In genomic region chr12:46110220-46110700, GRCh38 we compare ENCODE assay signal across 13 cellular contexts.
DNase-seq lines count a peak whose midpoint lies in the region; ATAC-seq and TF ChIP-seq lines count a peak whose summit lies in the region.
"Had no signal": no experiment of that assay in that cellular context is flagged by ENCODE, and none has a peak within 500 bp of the region (broad histone marks: within the 10 kb centered on the region; RNA-seq: fewer than 3 reads in every experiment).

No MANE protein-coding gene starts in this region.

- intact Hi-C loops in MCF 10A (cut with micrococcal nuclease) (no loop called here), mammary epithelial cell (cut with micrococcal nuclease) (no loop called here), OCI-LY7 (cut with micrococcal nuclease; ENCODE audit: unreplicated experiment) (loop anchor here (2.0 kb wide), 1 partner anchor 109 kb away; no protein-coding TSS in a partner anchor), right cardiac atrium (cut with DNase I) (no loop called here)

- H3K4me1 Mint-ChIP-seq in MCF 10A (ENCODE audit: insufficient read depth, unreplicated experiment) (peaks cover 15% of the 10 kb centered on the region), mesothelial cell of epicardium (no peaks in the 10 kb centered on the region)
- H3K4me1 Mint-ChIP-seq: natural killer cell had no signal

- H3K9ac ChIP-seq in mammary epithelial cell (ENCODE audit: insufficient read depth, low read length): no peak overlapping the region

- CTCF ChIA-PET in MCF 10A (lab: Yijun Ruan, JAX) (interaction anchor here (0.5 to 3.1 kb wide), 4 partner anchors 15 to 1964 kb away, joined by 3 to 34 read pairs (median 8); no protein-coding TSS in a partner anchor), mammary epithelial cell (lab: Charles Lee; ENCODE audit: low non-redundant PET) (interaction anchor here (1.2 kb wide), 1 partner anchor 9 kb away, joined by 10 read pairs; no protein-coding TSS in a partner anchor), OCI-LY7 (lab: Charles Lee; ENCODE audit: unreplicated experiment) (interaction anchor here (1.3 to 1.6 kb wide), 2 partner anchors 15 to 160 kb away, joined by 3 to 4 read pairs; no protein-coding TSS in a partner anchor)

- TF ChIP-seq CTCF in MCF 10A (IDR thresholded peaks at IDR 0.05; ENCODE audit: unreplicated experiment): no peak
- no peak for TF ChIP-seq CTCF in mammary epithelial cell (conservative IDR thresholded peaks at IDR 0.05 in 1 of 2, IDR thresholded peaks at IDR 0.05 in 1 of 2; ENCODE audit: extremely low read depth in 1 of 2, insufficient read depth in 1 of 2, low read depth in 1 of 2, low read length in 2 of 2)
- TF ChIP-seq CTCF in OCI-LY7 (conservative IDR thresholded peaks at IDR 0.05; ENCODE audit: low read length): 0 out of 2 replicates have a peak, but pooled peaks have one; percentile 23
- TF ChIP-seq CTCF in mesothelial cell of epicardium (IDR thresholded peaks at IDR 0.05; ENCODE audit: unreplicated experiment): no peak

- H3K4me3 Mint-ChIP-seq in MCF 10A (ENCODE audit: unreplicated experiment) (no peak overlapping the region), mesothelial cell of epicardium (no peak overlapping the region)
- H3K4me3 Mint-ChIP-seq: natural killer cell had no signal

- H2AFZ ChIP-seq in mammary epithelial cell (ENCODE audit: low read depth, low read length): no peak overlapping the region
- H2AFZ ChIP-seq in OCI-LY7 (ENCODE audit: low read length): peak overlapping the region; percentile 90

- 75% methylated on average over 1 of the region's 1 CpG for WGBS in mammary epithelial cell (ENCODE audit: low coverage, missing lambda C conversion rate)
- WGBS in right cardiac atrium: 31% methylated on average over 1 of the region's 1 CpG

- H3K4me2 ChIP-seq in mammary epithelial cell (ENCODE audit: insufficient read depth, low read depth, low read length) (no peak overlapping the region), OCI-LY7 (ENCODE audit: low read length) (peak overlapping the region; percentile 61)

- H3K9me3 Mint-ChIP-seq in MCF 10A (ENCODE audit: unreplicated experiment): no peaks in the 10 kb centered on the region
- H3K9me3 Mint-ChIP-seq in mesothelial cell of epicardium: peaks cover 30% of the 10 kb centered on the region

- H4K20me1 ChIP-seq in mammary epithelial cell (ENCODE audit: insufficient read depth, low read length): no peaks in the 10 kb centered on the region
- H4K20me1 ChIP-seq in OCI-LY7 (ENCODE audit: insufficient read depth, low read length): no peaks in the 10 kb centered on the region

- H3K27me3 ChIP-seq in mammary epithelial cell (ENCODE audit: insufficient read depth, low read length): no peaks in the 10 kb centered on the region
- no peaks in the 10 kb centered on the region for H3K27me3 ChIP-seq in right cardiac atrium (ENCODE audit: control insufficient read depth, insufficient read depth)
- H3K27me3 ChIP-seq: ascending aorta had no signal

- H3K4me3 ChIP-seq in mammary epithelial cell (replicated peaks in 1 of 3; ENCODE audit: insufficient read depth in 1 of 3, low read depth in 2 of 3, low read length in 3 of 3) (no peak overlapping the region), OCI-LY7 (ENCODE audit: low read depth, low read length, poor library complexity, severe bottlenecking) (no peak overlapping the region), right cardiac atrium (ENCODE audit: low read length) (no peak overlapping the region)
- H3K4me3 ChIP-seq: ascending aorta, SK-N-MC had no signal

- POLR2A ChIA-PET in MCF 10A (lab: Yijun Ruan, JAX): interaction anchor here (0.8 to 1.6 kb wide), 4 partner anchors 10 to 247 kb away, joined by 3 to 7 read pairs (median 5); no protein-coding TSS in a partner anchor
- POLR2A ChIA-PET in OCI-LY7 (lab: Charles Lee): interaction anchor here (0.6 to 2.1 kb wide), 6 partner anchors 8 to 548 kb away, joined by 3 to 6 read pairs (median 3); no protein-coding TSS in a partner anchor

- H3K36me3 ChIP-seq in mammary epithelial cell (ENCODE audit: insufficient read depth, low read length): no peaks in the 10 kb centered on the region
- H3K36me3 ChIP-seq in OCI-LY7 (ENCODE audit: insufficient read depth, low read length): peaks cover 5% of the 10 kb centered on the region; the same call in 1 of the 2 replicates
- H3K36me3 ChIP-seq: ascending aorta had no signal

- in situ Hi-C loops in mammary epithelial cell (cut with MboI; ENCODE audit: low sequenced_read_pairs in 2 of 2): no loop called here

- ATAC-seq in right cardiac atrium (peak in 1 of 2 donors; percentile 16), HG02678 (IDR thresholded peaks at IDR 0.05; ENCODE audit: unreplicated experiment) (no peak)
- ATAC-seq: natural killer cell had no signal

- BruUV-seq in MCF 10A (replicated peaks; lab: Mats Ljungman, UMichigan) (no TSS peak), mammary epithelial cell (replicated peaks; lab: Mats Ljungman, UMichigan) (no TSS peak), OCI-LY7 (replicated peaks; lab: Mats Ljungman, UMichigan) (no TSS peak)

- no peak overlapping the region for H3K27ac Mint-ChIP-seq in MCF 10A (ENCODE audit: low read depth, unreplicated experiment)
- no peak overlapping the region for H3K27ac Mint-ChIP-seq in mesothelial cell of epicardium
- H3K27ac Mint-ChIP-seq: natural killer cell had no signal

- H3K36me3 Mint-ChIP-seq in MCF 10A (ENCODE audit: insufficient read depth, unreplicated experiment) (no peaks in the 10 kb centered on the region), mesothelial cell of epicardium (peaks cover 5% of the 10 kb centered on the region)

- H3K4me1 ChIP-seq in mammary epithelial cell (ENCODE audit: insufficient read depth, low read length): peaks cover 27% of the 10 kb centered on the region
- H3K4me1 ChIP-seq in OCI-LY7 (ENCODE audit: insufficient read depth, low read length, poor library complexity, severe bottlenecking): peaks cover 56% of the 10 kb centered on the region
- no peaks in the 10 kb centered on the region for H3K4me1 ChIP-seq in right cardiac atrium (ENCODE audit: control insufficient read depth, insufficient read depth, low read length)
- H3K4me1 ChIP-seq: ascending aorta, Caco-2 had no signal

- H3K9me3 ChIP-seq in mammary epithelial cell (replicated peaks; ENCODE audit: insufficient read depth, low read length): peaks cover 6% of the 10 kb centered on the region
- peaks cover 24% of the 10 kb centered on the region; the same call in 1 of the 2 replicates for H3K9me3 ChIP-seq in OCI-LY7 (ENCODE audit: low read length)
- no peaks in the 10 kb centered on the region for H3K9me3 ChIP-seq in right cardiac atrium (ENCODE audit: control insufficient read depth, low read length)

- H3K9me2 ChIP-seq in OCI-LY7 (ENCODE audit: insufficient read depth, low read length): no peaks in the 10 kb centered on the region

- H3K27ac ChIP-seq in mammary epithelial cell (ENCODE audit: insufficient read depth, low read depth, low read length): no peak overlapping the region
- H3K27ac ChIP-seq in OCI-LY7 (ENCODE audit: low read depth, low read length, poor library complexity, severe bottlenecking): peak overlapping the region; percentile 92
- no peak overlapping the region for H3K27ac ChIP-seq in right cardiac atrium (ENCODE audit: low read length)
- H3K27ac ChIP-seq: ascending aorta, SK-N-MC had no signal

- dilution Hi-C loops in mammary epithelial cell (cut with HindIII; ENCODE audit: low sequenced_read_pairs): no loop called here

- DNase-seq in MCF 10A (ENCODE audit: unreplicated experiment) (peak; percentile 23), mammary epithelial cell (no peak), OCI-LY7 (ENCODE audit: low spot score) (peak; percentile 58), right cardiac atrium (peak in 2 of 3 donors; percentile 43 to 62), ureter (ENCODE audit: low spot score) (peak; percentile 51), mesothelial cell of epicardium (ENCODE audit: low spot score in 2 of 2, unreplicated experiment in 2 of 2) (no peak)
- DNase-seq in activated CD8-positive, alpha-beta memory T cell treated with anti-CD3 and anti-CD28 coated beads, Interleukin-2, amount 50 U/mL, for 4 hours: no peak
- DNase-seq: activated effector memory CD4-positive, alpha-beta T cell treated with Interleukin-2 at 50 U/mL for 16 hours; natural killer cell had no signal

- H3K79me2 ChIP-seq in mammary epithelial cell (ENCODE audit: insufficient read depth, low read length) (no peaks in the 10 kb centered on the region), OCI-LY7 (ENCODE audit: insufficient read depth, low read depth, low read length) (no peaks in the 10 kb centered on the region)

- H3K27me3 Mint-ChIP-seq in MCF 10A (ENCODE audit: insufficient read depth, unreplicated experiment): no peaks in the 10 kb centered on the region
- H3K27me3 Mint-ChIP-seq in mesothelial cell of epicardium (ENCODE audit: low read depth): no peaks in the 10 kb centered on the region

Comparison
In these comparisons a context has a peak if more than half of its experiments do, and no peak if none do; other contexts are left out.
1. DNase-seq: peak in MCF 10A (single experiment), OCI-LY7 (single experiment), right cardiac atrium (2 of 3) and ureter (single experiment); none in mammary epithelial cell (single experiment), mesothelial cell of epicardium (0 of 2) and activated CD8-positive, alpha-beta memory T cell treated with anti-CD3 and anti-CD28 coated beads, Interleukin-2, amount 50 U/mL, for 4 hours (single experiment).